Comparison of ENCODE assay signal across 30 cellular contexts in the genomic region with DNA sequence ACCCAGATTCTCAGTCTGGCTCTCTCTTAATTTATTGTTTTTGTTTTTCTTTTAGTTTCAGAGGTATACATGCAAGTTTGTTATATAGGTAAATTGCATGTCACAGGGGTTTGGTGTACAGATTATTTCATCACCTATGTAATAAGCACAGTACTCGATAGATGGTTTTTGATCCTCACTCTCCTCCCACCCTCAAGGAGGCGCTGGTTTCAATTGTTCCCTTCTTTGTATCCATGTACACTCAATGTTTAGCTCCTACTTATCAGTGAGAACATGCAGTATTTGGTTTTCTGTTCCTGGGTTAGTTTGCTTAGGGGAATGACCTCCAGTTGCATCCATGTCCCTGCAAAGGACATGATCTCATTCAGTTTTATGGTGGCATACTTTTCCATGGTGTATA.
"Had no signal": no experiment of that assay in that cellular context is flagged by ENCODE, and none has a peak within 500 bp of the region (broad histone marks: within the 10 kb centered on the region; RNA-seq: fewer than 3 reads in every experiment).

No MANE protein-coding gene starts in this region.

- ATAC-seq: left colon; left lung; lower lobe of right lung; naive thymus-derived CD8-positive, alpha-beta T cell; pancreas; right cardiac atrium; sciatic nerve; stimulated activated naive B cell treated with anti-CD40 and anti-IgM and Interleukin-4, amounts not matched to agents 10 μg/mL and 1 μg/mL and 100 μg/mL, for 72 hours; stimulated activated naive CD8-positive, alpha-beta T cell treated with anti-CD3 and anti-CD28 coated beads, Interleukin-15, Interleukin-2, amounts not matched to agents 100 U/mL and 50 U/mL, for 24 hours had no signal

- DNase-seq: immature natural killer cell; kidney; left colon; left lung; lower lobe of right lung; mammary epithelial cell; mesenchymal stem cell; naive thymus-derived CD8-positive, alpha-beta T cell; nucleus accumbens; pancreas; posterior cingulate gyrus; retina; right cardiac atrium; stimulated activated CD4-positive, alpha-beta T cell treated with anti-CD3 and anti-CD28 coated beads, Interleukin-12 subunit alpha, Interleukin-12 subunit beta, amount 100 ng/mL, for 4 hours; stimulated activated CD4-positive, alpha-beta T cell treated with anti-CD3 and anti-CD28 coated beads, Interleukin-15, amount 100 ng/mL, for 24 hours; stimulated activated CD4-positive, alpha-beta T cell treated with anti-CD3 and anti-CD28 coated beads, Interleukin-2, amount 100 ng/mL, for 24 hours; stimulated activated CD4-positive, alpha-beta T cell treated with anti-CD3 and anti-CD28 coated beads, Interleukin-4, amount 100 ng/mL, for 1 hour; stimulated activated naive B cell treated with anti-CD40 and anti-IgM and Interleukin-4, amounts not matched to agents 10 μg/mL and 1 μg/mL and 100 μg/mL, for 72 hours; stimulated activated naive CD8-positive, alpha-beta T cell treated with anti-CD3 and anti-CD28 coated beads, Interleukin-15, Interleukin-2, amounts not matched to agents 100 U/mL and 50 U/mL, for 24 hours; stomach; testis; thyroid gland; transverse colon; upper lobe of left lung had no signal

- H3K9me3 ChIP-seq: lower lobe of right lung, pancreas, prostate gland, testis, thyroid gland, transverse colon, upper lobe of left lung, vagina had no signal

- H3K4me3 Mint-ChIP-seq: immature natural killer cell; nephron; neural crest cell; stimulated activated naive B cell treated with anti-CD40 and anti-IgM and Interleukin-4, amounts not matched to agents 10 μg/mL and 1 μg/mL and 100 μg/mL, for 72 hours had no signal

- H3K36me3 ChIP-seq: left lung, lower lobe of right lung, pancreas, prostate gland, stomach, thyroid gland, transverse colon, upper lobe of left lung, vagina had no signal

- H3K4me1 Mint-ChIP-seq: immature natural killer cell, nephron, neural crest cell had no signal

- H3K27ac ChIP-seq: left lung, lower lobe of right lung, pancreas, prostate gland, skin epidermis, stomach, testis, thyroid gland, transverse colon, upper lobe of left lung, vagina had no signal

- H3K9me3 Mint-ChIP-seq: stimulated activated naive B cell treated with anti-CD40 and anti-IgM and Interleukin-4, amounts not matched to agents 10 μg/mL and 1 μg/mL and 100 μg/mL, for 72 hours had no signal

- H3K27me3 ChIP-seq: left lung, stomach, testis, thyroid gland, transverse colon, upper lobe of left lung, vagina had no signal

- H3K4me3 ChIP-seq: left lung, lower lobe of right lung, pancreas, prostate gland, skin epidermis, stomach, testis, thyroid gland, transverse colon, upper lobe of left lung, vagina had no signal

- H3K36me3 Mint-ChIP-seq: immature natural killer cell; stimulated activated naive B cell treated with anti-CD40 and anti-IgM and Interleukin-4, amounts not matched to agents 10 μg/mL and 1 μg/mL and 100 μg/mL, for 72 hours had no signal

- H3K27ac Mint-ChIP-seq: immature natural killer cell; naive thymus-derived CD8-positive, alpha-beta T cell; nephron; stimulated activated naive B cell treated with anti-CD40 and anti-IgM and Interleukin-4, amounts not matched to agents 10 μg/mL and 1 μg/mL and 100 μg/mL, for 72 hours had no signal

- H3K4me1 ChIP-seq: left lung, lower lobe of right lung, pancreas, prostate gland, stomach, testis, thyroid gland, transverse colon, upper lobe of left lung, vagina had no signal
